Comparison of ENCODE assay signal across 23 cellular contexts in the genomic region with DNA sequence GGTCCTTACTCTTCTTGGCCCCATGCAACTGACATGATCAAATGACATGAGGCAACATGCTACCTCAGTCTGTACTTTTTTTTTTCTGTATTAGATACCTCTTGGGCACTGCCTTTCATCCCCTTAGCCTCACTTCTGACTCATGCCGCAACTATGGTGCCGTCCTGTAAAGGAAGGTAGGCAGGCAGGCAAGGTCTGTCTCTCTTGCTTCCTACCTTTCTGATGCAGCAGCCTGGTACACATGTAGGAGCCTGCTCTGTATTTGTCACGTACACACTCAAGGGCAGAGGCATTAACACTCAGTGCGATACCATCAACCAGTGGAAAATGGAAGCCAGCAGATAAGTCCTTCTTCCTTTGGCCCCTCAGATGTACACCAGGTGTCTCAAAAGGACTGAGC.
"Had no signal": no experiment of that assay in that cellular context is flagged by ENCODE, and none has a peak within 500 bp of the region (broad histone marks: within the 10 kb centered on the region; RNA-seq: fewer than 3 reads in every experiment).

No MANE protein-coding gene starts in this region.

- H3K27me3 ChIP-seq: cardiac muscle cell, sigmoid colon, transverse colon had no signal

- H3K36me3 ChIP-seq: cardiac muscle cell, sigmoid colon, transverse colon, WERI-Rb-1 had no signal

- H3K4me3 ChIP-seq: cardiac muscle cell, lower lobe of right lung, sigmoid colon, transverse colon had no signal

- H3K4me1 ChIP-seq: lower lobe of right lung, sigmoid colon, transverse colon had no signal

- H3K27ac ChIP-seq: cardiac muscle cell, lower lobe of right lung, sigmoid colon, transverse colon, WERI-Rb-1 had no signal

- DNase-seq: activated CD4-positive, alpha-beta T cell treated with anti-CD3 and anti-CD28 coated beads, Interleukin-2, amount 10 ng/mL, durations not matched to agents 7 days and 5 days; activated CD4-positive, CD25-positive, alpha-beta regulatory T cell treated with anti-CD3 and anti-CD28 coated beads, Interleukin-2, amount 50 U/mL, for 72 hours; activated CD8-positive, alpha-beta memory T cell treated with anti-CD3 and anti-CD28 coated beads, Interleukin-2, amount 10 ng/mL, durations not matched to agents 7 days and 5 days; activated CD8-positive, alpha-beta T cell treated with anti-CD3 and anti-CD28 coated beads for 36 hours; activated effector memory CD4-positive, alpha-beta T cell treated with anti-CD3 and anti-CD28 coated beads, Interleukin-2, amount 50 U/mL, for 16 hours; activated naive CD4-positive, alpha-beta T cell treated with anti-CD3 and anti-CD28 coated beads, Interleukin-2, amount 10 ng/mL, durations not matched to agents 7 days and 5 days; activated T-cell treated with anti-CD3 and anti-CD28 coated beads for 4 hours; amygdala; cortex of kidney; endodermal cell; foreskin fibroblast; lower lobe of right lung; natural killer cell; retina; sigmoid colon; stimulated activated CD4-positive, alpha-beta T cell treated with anti-CD3 and anti-CD28 coated beads, Interleukin-2, amount 100 ng/mL, for 48 hours; stimulated activated CD8-positive, alpha-beta memory T cell treated with anti-CD3 and anti-CD28 coated beads, Interleukin-4, amount 100 ng/mL, for 48 hours; stimulated activated naive B cell treated with anti-CD40 and anti-IgM and Interleukin-4, amounts not matched to agents 10 μg/mL and 1 μg/mL and 100 μg/mL, for 72 hours; T-helper 1 cell; transverse colon; WERI-Rb-1 had no signal

- ATAC-seq: activated CD8-positive, alpha-beta memory T cell treated with anti-CD3 and anti-CD28 coated beads, Interleukin-2, amount 10 ng/mL, durations not matched to agents 7 days and 5 days; activated CD8-positive, alpha-beta T cell treated with anti-CD3 and anti-CD28 coated beads for 36 hours; left lobe of liver; lower lobe of right lung; natural killer cell; stimulated activated naive B cell treated with anti-CD40 and anti-IgM and Interleukin-4, amounts not matched to agents 10 μg/mL and 1 μg/mL and 100 μg/mL, for 72 hours had no signal

- H3K9me3 ChIP-seq: lower lobe of right lung, sigmoid colon, transverse colon had no signal
